ENCODE assay signal across 30 cellular contexts in genomic region chr1:58308206-58308605, GRCh38.
"Had no signal": no experiment of that assay in that cellular context is flagged by ENCODE, and none has a peak within 500 bp of the region (broad histone marks: within the 10 kb centered on the region; RNA-seq: fewer than 3 reads in every experiment).

No MANE protein-coding gene starts in this region.

- H3K27me3 ChIP-seq: brain microvascular endothelial cell, gastrocnemius medialis, ovary, right lobe of liver, uterus had no signal

- H3K4me1 Mint-ChIP-seq: activated T-helper 17 cell treated with anti-CD3 and anti-CD28 coated beads, Interleukin-2, amount 50 U/mL, for 72 hours; nephron; stimulated activated effector memory CD8-positive, alpha-beta T cell treated with anti-CD3 and anti-CD28 coated beads, Interleukin-12 subunit alpha, Interleukin-12 subunit beta, amount 100 ng/mL, for 72 hours; stimulated activated naive CD8-positive, alpha-beta T cell treated with anti-CD3 and anti-CD28 coated beads, Interleukin-15, amount 100 ng/mL, for 72 hours had no signal

- H3K4me3 Mint-ChIP-seq: activated CD4-positive, alpha-beta memory T cell treated with anti-CD3 and anti-CD28 coated beads for 36 hours; activated T-cell treated with anti-CD3 and anti-CD28 coated beads, Interleukin-2, amount 50 U/mL, for 4 hours; activated T-helper 17 cell treated with anti-CD3 and anti-CD28 coated beads, Interleukin-2, amount 50 U/mL, for 72 hours; nephron; stimulated activated effector memory CD8-positive, alpha-beta T cell treated with anti-CD3 and anti-CD28 coated beads, Interleukin-12 subunit alpha, Interleukin-12 subunit beta, amount 100 ng/mL, for 72 hours; stimulated activated naive CD8-positive, alpha-beta T cell treated with anti-CD3 and anti-CD28 coated beads, Interleukin-15, amount 100 ng/mL, for 72 hours; type B pancreatic cell had no signal

- H3K4me1 ChIP-seq: gastrocnemius medialis, left ventricle myocardium inferior, uterus had no signal

- H3K36me3 Mint-ChIP-seq: activated CD4-positive, alpha-beta memory T cell treated with anti-CD3 and anti-CD28 coated beads for 36 hours; stimulated activated effector memory CD8-positive, alpha-beta T cell treated with anti-CD3 and anti-CD28 coated beads, Interleukin-12 subunit alpha, Interleukin-12 subunit beta, amount 100 ng/mL, for 72 hours; type B pancreatic cell had no signal

- H3K36me3 ChIP-seq: brain microvascular endothelial cell, gastrocnemius medialis, left ventricle myocardium inferior, neutrophil, ovary, right lobe of liver, uterus had no signal

- H3K4me3 ChIP-seq: coronary artery, dorsolateral prefrontal cortex, gastrocnemius medialis, left ventricle myocardium inferior, lung, ovary, right lobe of liver, uterus had no signal

- ATAC-seq: activated CD4-positive, CD25-positive, alpha-beta regulatory T cell treated with anti-CD3 and anti-CD28 coated beads, Interleukin-2, amount 50 U/mL, for 24 hours; activated T-cell treated with anti-CD3 and anti-CD28 coated beads, Interleukin-2, amount 50 U/mL, for 4 hours; activated T-helper 17 cell treated with anti-CD3 and anti-CD28 coated beads, Interleukin-2, amount 50 U/mL, for 72 hours; gastrocnemius medialis; right lobe of liver; stimulated activated effector memory CD8-positive, alpha-beta T cell treated with anti-CD3 and anti-CD28 coated beads, Interleukin-12 subunit alpha, Interleukin-12 subunit beta, amount 100 ng/mL, for 72 hours; stimulated activated naive CD8-positive, alpha-beta T cell treated with anti-CD3 and anti-CD28 coated beads, Interleukin-15, amount 100 ng/mL, for 72 hours had no signal

- H3K27ac ChIP-seq: brain microvascular endothelial cell, coronary artery, dorsolateral prefrontal cortex, gastrocnemius medialis, left ventricle myocardium inferior, neutrophil, ovary, right lobe of liver, uterus, VCaP had no signal

- H3K27me3 Mint-ChIP-seq: activated CD4-positive, alpha-beta memory T cell treated with anti-CD3 and anti-CD28 coated beads for 36 hours; activated T-helper 17 cell treated with anti-CD3 and anti-CD28 coated beads, Interleukin-2, amount 50 U/mL, for 72 hours; progenitor cell of endocrine pancreas; stimulated activated naive CD8-positive, alpha-beta T cell treated with anti-CD3 and anti-CD28 coated beads, Interleukin-15, amount 100 ng/mL, for 72 hours; type B pancreatic cell had no signal

- H3K9me3 Mint-ChIP-seq: activated CD4-positive, alpha-beta memory T cell treated with anti-CD3 and anti-CD28 coated beads for 36 hours; activated T-cell treated with anti-CD3 and anti-CD28 coated beads, Interleukin-2, amount 50 U/mL, for 4 hours; activated T-helper 17 cell treated with anti-CD3 and anti-CD28 coated beads, Interleukin-2, amount 50 U/mL, for 72 hours; nephron; stimulated activated effector memory CD8-positive, alpha-beta T cell treated with anti-CD3 and anti-CD28 coated beads, Interleukin-12 subunit alpha, Interleukin-12 subunit beta, amount 100 ng/mL, for 72 hours; stimulated activated naive CD8-positive, alpha-beta T cell treated with anti-CD3 and anti-CD28 coated beads, Interleukin-15, amount 100 ng/mL, for 72 hours had no signal

- H3K27ac Mint-ChIP-seq: activated CD4-positive, alpha-beta memory T cell treated with anti-CD3 and anti-CD28 coated beads for 36 hours; activated T-helper 17 cell treated with anti-CD3 and anti-CD28 coated beads, Interleukin-2, amount 50 U/mL, for 72 hours; nephron; progenitor cell of endocrine pancreas; stimulated activated effector memory CD8-positive, alpha-beta T cell treated with anti-CD3 and anti-CD28 coated beads, Interleukin-12 subunit alpha, Interleukin-12 subunit beta, amount 100 ng/mL, for 72 hours; type B pancreatic cell had no signal

- DNase-seq: activated CD4-positive, alpha-beta memory T cell treated with anti-CD3 and anti-CD28 coated beads for 36 hours; activated CD4-positive, alpha-beta T cell treated with anti-CD3 and anti-CD28 coated beads for 48 hours; activated gamma-delta T cell treated with Interleukin-2 at 50 U/mL for 16 hours; activated naive CD4-positive, alpha-beta T cell treated with anti-CD3 and anti-CD28 coated beads, Interleukin-2, amount 50 U/mL, for 16 hours; activated T-cell treated with anti-CD3 and anti-CD28 coated beads, Interleukin-2, amount 50 U/mL, for 4 hours; amniotic stem cell; brain microvascular endothelial cell; dorsolateral prefrontal cortex; effector memory CD4-positive, alpha-beta T cell; erythroblast; gastrocnemius medialis; glutamatergic neuron; left ventricle myocardium inferior; ovary; right lobe of liver; stimulated activated CD4-positive, alpha-beta T cell treated with anti-CD3 and anti-CD28 coated beads, Interleukin-4, amount 100 ng/mL, for 1 hour; stimulated activated naive CD8-positive, alpha-beta T cell treated with anti-CD3 and anti-CD28 coated beads, Interleukin-15, amount 100 ng/mL, for 72 hours; substantia nigra; T-helper 9 cell; uterus had no signal
